19 cellular contexts compared by ENCODE assay signal in genomic region chr4:74316397-74316796, GRCh38. TPM values are rescaled to one million over a fixed set of nuclear protein-coding genes. Genes with fewer than 3 reads are reported as not detected.
DNase-seq lines count a peak whose midpoint lies in the region; ATAC-seq and TF ChIP-seq lines count a peak whose summit lies in the region.
"Had no signal": no experiment of that assay in that cellular context is flagged by ENCODE, and none has a peak within 500 bp of the region (broad histone marks: within the 10 kb centered on the region; RNA-seq: fewer than 3 reads in every experiment).

No MANE protein-coding gene starts in this region.

- H3K36me3 Mint-ChIP-seq in GM23338 (ENCODE audit: low read depth): no peaks in the 10 kb centered on the region

- H3K36me3 ChIP-seq in GM23338 (ENCODE audit: insufficient read depth): no peaks in the 10 kb centered on the region
- H3K36me3 ChIP-seq: MG63, Peyer's patch had no signal

- no peaks in the 10 kb centered on the region for H4K20me1 ChIP-seq in GM23338 (replicated peaks; ENCODE audit: insufficient read depth)

- H3K9me3 Mint-ChIP-seq in GM23338: no peaks in the 10 kb centered on the region

- H3F3A ChIP-seq in GM23338 (replicated peaks; ENCODE audit: low read depth): no peaks in the 10 kb centered on the region

- peak overlapping the region; percentile 20; the same call in 1 of the 2 replicates for H3K27ac Mint-ChIP-seq in GM23338

- H3K27me3 ChIP-seq in GM23338 (ENCODE audit: insufficient read depth): no peaks in the 10 kb centered on the region
- H3K27me3 ChIP-seq: MG63, Peyer's patch had no signal

- no peak overlapping the region for H3K4me2 ChIP-seq in GM23338

- intact Hi-C loops in posterior vena cava (cut with DNase I): no loop called here

- no peak overlapping the region for H3K4me3 Mint-ChIP-seq in GM23338

- no peaks in the 10 kb centered on the region for H3K79me2 ChIP-seq in GM23338 (replicated peaks; ENCODE audit: insufficient read depth)

- no peak for ATAC-seq in GM23338
- no peak for ATAC-seq in HG02759 (IDR thresholded peaks at IDR 0.05; ENCODE audit: unreplicated experiment)
- no peak for ATAC-seq in GM18511 (IDR thresholded peaks at IDR 0.05; ENCODE audit: unreplicated experiment)

- no peak overlapping the region for H2AFZ ChIP-seq in GM23338

- TF ChIP-seq CTCF in GM23338 (conservative IDR thresholded peaks at IDR 0.05; ENCODE audit: low read depth in 2 of 2): no peak

- no peaks in the 10 kb centered on the region for H3K9me2 ChIP-seq in GM23338 (ENCODE audit: insufficient read depth)

- H3K4me1 ChIP-seq in GM23338 (ENCODE audit: insufficient read depth): 0 out of 2 replicates have a peak, but pooled peaks cover 10% of the 10 kb centered on the region
- H3K4me1 ChIP-seq: Peyer's patch had no signal

- H3K4me3 ChIP-seq in GM23338: no peak overlapping the region
- H3K4me3 ChIP-seq: MG63, Peyer's patch had no signal

- DNase-seq in GM23338 (ENCODE audit: low spot score): peak; percentile 21
- peak; percentile 57 for DNase-seq in OCI-M1 (lab: John Stamatoyannopoulos, UW)
- peak; percentile 58 for DNase-seq in dedifferentiated amniotic fluid mesenchymal stem cell (ENCODE audit: extremely low spot score)
- DNase-seq in iris pigment epithelial cell (ENCODE audit: low read depth): peak; percentile 29
- no peak for DNase-seq in posterior vena cava (ENCODE audit: low spot score)
- DNase-seq in activated effector memory CD4-positive, alpha-beta T cell treated with Interleukin-2 at 50 U/mL for 16 hours: no peak
- DNase-seq: AML-193, DMS53, GOT3, KG1, MG63, NCI-H1105 treated with DMSO at 0.1 percent for 48 hours, NCI-H187, NCI-H446 treated with DMSO at 0.1 percent for 48 hours, NCI-H774, Peyer's patch, SHP77 had no signal

- H3K27ac ChIP-seq in GM23338 (ENCODE audit: low read depth): no peak overlapping the region
- H3K27ac ChIP-seq: Peyer's patch had no signal

- H3K4me1 Mint-ChIP-seq in GM23338: peaks cover 13% of the 10 kb centered on the region

- no peaks in the 10 kb centered on the region for H3K27me3 Mint-ChIP-seq in GM23338 (ENCODE audit: insufficient read depth, low read depth, poor library complexity)

TF ChIP-seq in GM23338, 12 proteins besides CTCF, POLR2A, EP300 and RAD21:
- no peak for TF ChIP-seq JUNB (IDR thresholded peaks at IDR 0.05; ENCODE audit: unreplicated experiment)
- no peak for TF ChIP-seq REST (IDR thresholded peaks at IDR 0.05; ENCODE audit: unreplicated experiment)
- no peak for TF ChIP-seq STAT1 (IDR thresholded peaks at IDR 0.05; ENCODE audit: unreplicated experiment)
- no peak for TF ChIP-seq NANOG (IDR thresholded peaks at IDR 0.05; ENCODE audit: borderline replicate concordance)
TF ChIP-seq in GM23338: peak in this region for 0.

RNA-seq across cellular contexts. Expression of gene EPGN, which starts 8.1 kb away (rescaled TPM):
- not detected in 2 replicates for total RNA-seq in GM23338 (2014; rRNA removed; shearing (Covaris generic))
- not detected in 2 replicates for polyA plus RNA-seq in GM23338 (2016; fragmentation: Nextera tagmentation; extraction: Ambion mirVana)
- not detected for total RNA-seq in posterior vena cava
- total RNA-seq: Peyer's patch had no signal

RNA-seq across cellular contexts. Expression of gene EREG, which starts 48.5 kb away (rescaled TPM):
- 4.2 TPM in 1 of 2 replicates, not detected in the other for total RNA-seq in GM23338 (2014; rRNA removed; shearing (Covaris generic))
- not detected in 2 replicates for polyA plus RNA-seq in GM23338 (2016; fragmentation: Nextera tagmentation; extraction: Ambion mirVana)
- total RNA-seq in posterior vena cava: under 1 TPM; 0.29 to 0.37 TPM

Comparison
In these comparisons a context has a peak if more than half of its experiments do, and no peak if none do; other contexts are left out.
1. DNase-seq: peak in GM23338 (single experiment), OCI-M1 (single experiment), dedifferentiated amniotic fluid mesenchymal stem cell (single experiment) and iris pigment epithelial cell (single experiment); none in posterior vena cava (single experiment) and activated effector memory CD4-positive, alpha-beta T cell treated with Interleukin-2 at 50 U/mL for 16 hours (single experiment).